8 cellular contexts compared by ENCODE assay signal in the genomic region with DNA sequence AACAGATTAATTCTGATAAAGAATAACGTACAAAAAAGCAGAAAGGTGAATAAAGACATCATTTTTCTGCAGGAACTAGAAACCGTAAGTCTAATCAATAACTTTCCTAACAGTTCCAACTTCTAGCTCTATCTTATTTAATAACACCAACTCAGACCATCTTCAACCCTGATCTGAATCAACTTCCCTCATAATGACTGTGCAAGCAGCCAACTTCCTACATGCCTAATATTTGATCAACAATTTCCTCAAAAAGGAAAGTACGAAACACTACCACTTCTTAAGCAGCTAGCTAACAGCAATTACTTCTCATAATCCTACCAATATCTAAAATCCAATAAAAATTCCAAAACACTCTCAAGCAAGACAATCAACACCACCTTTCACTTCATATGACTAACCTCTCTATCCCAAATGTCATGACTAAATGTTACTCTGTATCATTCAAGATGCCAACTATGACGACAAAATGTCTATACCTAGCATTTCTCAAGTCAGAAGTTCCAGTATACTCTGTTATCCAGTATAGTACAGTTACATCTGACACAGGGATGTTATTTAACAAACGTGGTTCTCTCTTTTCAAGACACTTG. TPM values are rescaled to one million over a fixed set of nuclear protein-coding genes. Genes with fewer than 3 reads are reported as not detected.
DNase-seq lines count a peak whose midpoint lies in the region; ATAC-seq and TF ChIP-seq lines count a peak whose summit lies in the region.

No MANE protein-coding gene starts in this region.

- H3K27me3 Mint-ChIP-seq in activated naive CD8-positive, alpha-beta T cell treated with anti-CD3 and anti-CD28 coated beads, Interleukin-2, amount 10 ng/mL, durations not matched to agents 7 days and 5 days = no peaks in the 10 kb centered on the region

- ATAC-seq in activated naive CD8-positive, alpha-beta T cell treated with anti-CD3 and anti-CD28 coated beads, Interleukin-2, amount 10 ng/mL, durations not matched to agents 7 days and 5 days (ENCODE audit: low read depth) = no peak
- ATAC-seq in left lung (no peak), upper lobe of left lung (ENCODE audit: low FRiP score in 2 of 2) (no peak), HG03280 (IDR thresholded peaks at IDR 0.05; ENCODE audit: unreplicated experiment) (no peak)

- H3K27me3 ChIP-seq in BE2C (no peaks in the 10 kb centered on the region), left lung (no peaks in the 10 kb centered on the region), upper lobe of left lung (no peaks in the 10 kb centered on the region)

- POLR2A ChIA-PET in activated naive CD8-positive, alpha-beta T cell treated with anti-CD3 and anti-CD28 coated beads, Interleukin-2, amount 10 ng/mL, durations not matched to agents 7 days and 5 days (lab: Charles Lee) = interaction anchor here (0.8 to 2.5 kb wide), 2 partner anchors 9 to 21 kb away, joined by 3 to 10 read pairs; no protein-coding TSS in a partner anchor

- peak overlapping the region; percentile 100 for H3K27ac Mint-ChIP-seq in activated naive CD8-positive, alpha-beta T cell treated with anti-CD3 and anti-CD28 coated beads, Interleukin-2, amount 10 ng/mL, durations not matched to agents 7 days and 5 days

- peak overlapping the region; percentile 100 for H3K4me3 Mint-ChIP-seq in activated naive CD8-positive, alpha-beta T cell treated with anti-CD3 and anti-CD28 coated beads, Interleukin-2, amount 10 ng/mL, durations not matched to agents 7 days and 5 days

- 13 to 17% methylated on average over 5 of the region's 5 CpGs for WGBS in upper lobe of left lung, 2 donors

- H3K9me3 ChIP-seq in BE2C = no peaks in the 10 kb centered on the region
- H3K9me3 ChIP-seq in left lung = no peaks in the 10 kb centered on the region
- no peaks in the 10 kb centered on the region for H3K9me3 ChIP-seq in upper lobe of left lung

- TF ChIP-seq EP300 in upper lobe of left lung (IDR thresholded peaks at IDR 0.05) = no peak

- H3K4me1 Mint-ChIP-seq in activated naive CD8-positive, alpha-beta T cell treated with anti-CD3 and anti-CD28 coated beads, Interleukin-2, amount 10 ng/mL, durations not matched to agents 7 days and 5 days = peaks cover 24% of the 10 kb centered on the region

- H3K36me3 Mint-ChIP-seq in activated naive CD8-positive, alpha-beta T cell treated with anti-CD3 and anti-CD28 coated beads, Interleukin-2, amount 10 ng/mL, durations not matched to agents 7 days and 5 days = peaks cover 11% of the 10 kb centered on the region

- H3K4me1 ChIP-seq in BE2C = no peaks in the 10 kb centered on the region
- H3K4me1 ChIP-seq in left lung = peaks cover 5 to 61% of the 10 kb centered on the region in 2 donors
- H3K4me1 ChIP-seq in upper lobe of left lung = peaks cover 28 to 39% (median 33%) of the 10 kb centered on the region in 4 donors

- peak overlapping the region; percentile 97 to 99 for H3K27ac ChIP-seq in left lung
- H3K27ac ChIP-seq in upper lobe of left lung = peak overlapping the region; percentile 99

- no peak for TF ChIP-seq POLR2A in upper lobe of left lung (IDR thresholded peaks at IDR 0.05)

- no peak for DNase-seq in BE2C
- DNase-seq in HT1080 (ENCODE audit: low read depth) = peak; percentile 10
- no peak for DNase-seq in activated naive CD8-positive, alpha-beta T cell treated with anti-CD3 and anti-CD28 coated beads, Interleukin-2, amount 10 ng/mL, durations not matched to agents 7 days and 5 days
- no peak for DNase-seq in left lung
- DNase-seq in upper lobe of left lung = no peak
- DNase-seq in amniotic stem cell (lab: John Stamatoyannopoulos, UW) = no peak
- no peak for DNase-seq in GOT3 (lab: John Stamatoyannopoulos, UW)

- TF ChIP-seq CTCF in BE2C (IDR thresholded peaks at IDR 0.05; ENCODE audit: low read depth, low read length) = no peak
- no peak for TF ChIP-seq CTCF in left lung (IDR thresholded peaks at IDR 0.05)
- TF ChIP-seq CTCF in upper lobe of left lung (IDR thresholded peaks at IDR 0.05) = no peak

- H3K4me3 ChIP-seq in BE2C (ENCODE audit: low read depth, low read length) = peak overlapping the region; percentile 95
- peak overlapping the region; percentile 91 to 95 for H3K4me3 ChIP-seq in left lung
- peak overlapping the region; percentile 81 to 98 (median 96) for H3K4me3 ChIP-seq in upper lobe of left lung

- H3K9me3 Mint-ChIP-seq in activated naive CD8-positive, alpha-beta T cell treated with anti-CD3 and anti-CD28 coated beads, Interleukin-2, amount 10 ng/mL, durations not matched to agents 7 days and 5 days = peaks cover 1% of the 10 kb centered on the region

- intact Hi-C loops in left lung (cut with DNase I) = no loop called here

- H3K36me3 ChIP-seq in BE2C (no peaks in the 10 kb centered on the region), left lung (no peaks in the 10 kb centered on the region), upper lobe of left lung (no peaks in the 10 kb centered on the region)

RNA-seq across cellular contexts. Expression of a gene that starts 1.7 kb away (rescaled TPM):
- polyA plus RNA-seq in BE2C (2012; ENCODE audit: insufficient read depth, insufficient read length, low read depth) = 20.7 TPM
- 28.0 and 38.6 TPM in 2 replicates for total RNA-seq in HT1080 (2014; rRNA removed; shearing (Covaris generic))
- 38.0 and 38.5 TPM in 2 replicates for polyA plus RNA-seq in HT1080 (2015; cell fraction: cytosol; rRNA removed)
- 29.3 and 32.7 TPM in 2 replicates for polyA plus RNA-seq in HT1080 (2015; cell fraction: nucleus; rRNA removed)
- 10 to 100 TPM; 43.2 to 46.8 TPM for total RNA-seq in activated naive CD8-positive, alpha-beta T cell treated with anti-CD3 and anti-CD28 coated beads, Interleukin-2, amount 10 ng/mL, durations not matched to agents 7 days and 5 days
- 10 to 100 TPM; 42.5 to 49.2 TPM for total RNA-seq in left lung
- 100 to 1,000 TPM in 1 of 6 donors, 10 to 100 TPM in 5; 40.4 to 113 (median 68.3) TPM for total RNA-seq in upper lobe of left lung
